1 cellular context compared by ENCODE assay signal in the genomic region with DNA sequence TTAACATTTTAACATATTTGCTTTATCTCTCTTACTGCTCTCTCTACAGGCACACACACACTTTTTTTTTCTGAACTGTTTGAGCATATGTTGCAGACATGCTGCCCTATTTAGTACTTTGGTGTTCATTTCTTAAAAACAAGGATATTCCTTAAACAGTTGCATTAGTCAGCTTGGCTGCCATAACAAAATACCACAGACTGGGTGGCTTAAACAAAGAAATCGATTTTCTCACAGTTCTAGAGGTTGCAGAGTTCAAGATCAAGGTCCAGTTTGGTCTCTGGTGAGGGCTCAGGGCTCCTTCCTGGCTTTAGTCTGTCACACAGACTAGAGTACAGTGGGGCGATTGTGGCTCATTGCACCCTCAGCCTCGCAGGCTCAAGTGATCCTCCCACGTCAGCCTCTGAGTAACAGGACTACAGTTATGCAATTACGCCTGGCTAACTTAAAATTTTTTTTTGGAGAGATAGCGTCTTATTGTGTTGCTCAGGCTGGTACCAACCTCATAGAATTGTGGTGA.
TF ChIP-seq lines count a peak whose summit lies in the region.

No MANE protein-coding gene starts in this region.

TF ChIP-seq in HepG2, 621 proteins besides CTCF, POLR2A, EP300 and RAD21 (continued from another document):
- TF ChIP-seq, protein P1, sequence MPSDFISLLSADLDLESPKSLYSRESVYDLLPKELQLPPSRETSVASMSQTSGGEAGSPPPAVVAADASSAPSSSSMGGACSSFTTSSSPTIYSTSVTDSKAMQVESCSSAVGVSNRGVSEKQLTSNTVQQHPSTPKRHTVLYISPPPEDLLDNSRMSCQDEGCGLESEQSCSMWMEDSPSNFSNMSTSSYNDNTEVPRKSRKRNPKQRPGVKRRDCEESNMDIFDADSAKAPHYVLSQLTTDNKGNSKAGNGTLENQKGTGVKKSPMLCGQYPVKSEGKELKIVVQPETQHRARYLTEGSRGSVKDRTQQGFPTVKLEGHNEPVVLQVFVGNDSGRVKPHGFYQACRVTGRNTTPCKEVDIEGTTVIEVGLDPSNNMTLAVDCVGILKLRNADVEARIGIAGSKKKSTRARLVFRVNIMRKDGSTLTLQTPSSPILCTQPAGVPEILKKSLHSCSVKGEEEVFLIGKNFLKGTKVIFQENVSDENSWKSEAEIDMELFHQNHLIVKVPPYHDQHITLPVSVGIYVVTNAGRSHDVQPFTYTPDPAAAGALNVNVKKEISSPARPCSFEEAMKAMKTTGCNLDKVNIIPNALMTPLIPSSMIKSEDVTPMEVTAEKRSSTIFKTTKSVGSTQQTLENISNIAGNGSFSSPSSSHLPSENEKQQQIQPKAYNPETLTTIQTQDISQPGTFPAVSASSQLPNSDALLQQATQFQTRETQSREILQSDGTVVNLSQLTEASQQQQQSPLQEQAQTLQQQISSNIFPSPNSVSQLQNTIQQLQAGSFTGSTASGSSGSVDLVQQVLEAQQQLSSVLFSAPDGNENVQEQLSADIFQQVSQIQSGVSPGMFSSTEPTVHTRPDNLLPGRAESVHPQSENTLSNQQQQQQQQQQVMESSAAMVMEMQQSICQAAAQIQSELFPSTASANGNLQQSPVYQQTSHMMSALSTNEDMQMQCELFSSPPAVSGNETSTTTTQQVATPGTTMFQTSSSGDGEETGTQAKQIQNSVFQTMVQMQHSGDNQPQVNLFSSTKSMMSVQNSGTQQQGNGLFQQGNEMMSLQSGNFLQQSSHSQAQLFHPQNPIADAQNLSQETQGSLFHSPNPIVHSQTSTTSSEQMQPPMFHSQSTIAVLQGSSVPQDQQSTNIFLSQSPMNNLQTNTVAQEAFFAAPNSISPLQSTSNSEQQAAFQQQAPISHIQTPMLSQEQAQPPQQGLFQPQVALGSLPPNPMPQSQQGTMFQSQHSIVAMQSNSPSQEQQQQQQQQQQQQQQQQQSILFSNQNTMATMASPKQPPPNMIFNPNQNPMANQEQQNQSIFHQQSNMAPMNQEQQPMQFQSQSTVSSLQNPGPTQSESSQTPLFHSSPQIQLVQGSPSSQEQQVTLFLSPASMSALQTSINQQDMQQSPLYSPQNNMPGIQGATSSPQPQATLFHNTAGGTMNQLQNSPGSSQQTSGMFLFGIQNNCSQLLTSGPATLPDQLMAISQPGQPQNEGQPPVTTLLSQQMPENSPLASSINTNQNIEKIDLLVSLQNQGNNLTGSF (CRISPR knock-in tag; IDR thresholded peaks at IDR 0.05) = no peak
- TF ChIP-seq, protein P2, sequence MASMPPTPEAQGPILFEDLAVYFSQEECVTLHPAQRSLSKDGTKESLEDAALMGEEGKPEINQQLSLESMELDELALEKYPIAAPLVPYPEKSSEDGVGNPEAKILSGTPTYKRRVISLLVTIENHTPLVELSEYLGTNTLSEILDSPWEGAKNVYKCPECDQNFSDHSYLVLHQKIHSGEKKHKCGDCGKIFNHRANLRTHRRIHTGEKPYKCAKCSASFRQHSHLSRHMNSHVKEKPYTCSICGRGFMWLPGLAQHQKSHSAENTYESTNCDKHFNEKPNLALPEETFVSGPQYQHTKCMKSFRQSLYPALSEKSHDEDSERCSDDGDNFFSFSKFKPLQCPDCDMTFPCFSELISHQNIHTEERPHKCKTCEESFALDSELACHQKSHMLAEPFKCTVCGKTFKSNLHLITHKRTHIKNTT (CRISPR knock-in tag; IDR thresholded peaks at IDR 0.05) = no peak
- peak; percentile 72 for TF ChIP-seq THAP11 (CRISPR knock-in tag; IDR thresholded peaks at IDR 0.05)
- no peak for TF ChIP-seq ZNF768 (CRISPR knock-in tag; IDR thresholded peaks at IDR 0.05)
- peak; percentile 73 for TF ChIP-seq YEATS4 (CRISPR knock-in tag; IDR thresholded peaks at IDR 0.05; ENCODE audit: borderline replicate concordance)
- TF ChIP-seq ZNF543 (CRISPR knock-in tag; IDR thresholded peaks at IDR 0.05) = 0 out of 2 replicates have a peak, but pooled peaks have one; percentile 51
- TF ChIP-seq, protein P3, sequence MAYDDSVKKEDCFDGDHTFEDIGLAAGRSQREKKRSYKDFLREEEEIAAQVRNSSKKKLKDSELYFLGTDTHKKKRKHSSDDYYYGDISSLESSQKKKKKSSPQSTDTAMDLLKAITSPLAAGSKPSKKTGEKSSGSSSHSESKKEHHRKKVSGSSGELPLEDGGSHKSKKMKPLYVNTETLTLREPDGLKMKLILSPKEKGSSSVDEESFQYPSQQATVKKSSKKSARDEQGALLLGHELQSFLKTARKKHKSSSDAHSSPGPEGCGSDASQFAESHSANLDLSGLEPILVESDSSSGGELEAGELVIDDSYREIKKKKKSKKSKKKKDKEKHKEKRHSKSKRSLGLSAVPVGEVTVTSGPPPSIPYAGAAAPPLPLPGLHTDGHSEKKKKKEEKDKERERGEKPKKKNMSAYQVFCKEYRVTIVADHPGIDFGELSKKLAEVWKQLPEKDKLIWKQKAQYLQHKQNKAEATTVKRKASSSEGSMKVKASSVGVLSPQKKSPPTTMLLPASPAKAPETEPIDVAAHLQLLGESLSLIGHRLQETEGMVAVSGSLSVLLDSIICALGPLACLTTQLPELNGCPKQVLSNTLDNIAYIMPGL (CRISPR knock-in tag; IDR thresholded peaks at IDR 0.05; ENCODE audit: borderline replicate concordance in 1 of 2, low read depth in 1 of 2) = peak in 1 of 2 experiments; percentile 34; a peak in 1 of 4 replicates
- peak; percentile 100 for TF ChIP-seq RBAK (CRISPR knock-in tag; IDR thresholded peaks at IDR 0.05)
- TF ChIP-seq SMAD3 (CRISPR knock-in tag; IDR thresholded peaks at IDR 0.05) = peak; percentile 84
- TF ChIP-seq KLF15 (CRISPR knock-in tag; IDR thresholded peaks at IDR 0.05; ENCODE audit: borderline replicate concordance) = no peak
- TF ChIP-seq ZBTB7A (CRISPR knock-in tag; IDR thresholded peaks at IDR 0.05) = no peak
- TF ChIP-seq GABPA (IDR thresholded peaks at IDR 0.05; ENCODE audit: low read depth, low read length) = no peak
- no peak; the same call in 1 of the 2 replicates for TF ChIP-seq GABPA (CRISPR knock-in tag; IDR thresholded peaks at IDR 0.05; ENCODE audit: low read depth)
- TF ChIP-seq RCOR2 (CRISPR knock-in tag; IDR thresholded peaks at IDR 0.05) = peak; percentile 92
- peak; percentile 76; the same call in 1 of the 2 replicates for TF ChIP-seq DNMT3B (CRISPR knock-in tag; conservative IDR thresholded peaks at IDR 0.05)
- TF ChIP-seq ZNF589 (CRISPR knock-in tag; conservative IDR thresholded peaks at IDR 0.05) = no peak
- TF ChIP-seq PAWR (CRISPR knock-in tag; IDR thresholded peaks at IDR 0.05; ENCODE audit: borderline replicate concordance) = no peak
TF ChIP-seq in HepG2: peak in this region for 218.
